ENCODE assay signal across 1 cellular context in genomic region chr1:11792106-11792505, GRCh38.
TF ChIP-seq lines count a peak whose summit lies in the region.

No MANE protein-coding gene starts in this region.

TF ChIP-seq in SK-N-SH treated with all-trans-retinoic acid at 6 μM for 48 hours, 23 proteins besides CTCF, POLR2A, EP300 and RAD21 (continued from another document):
- TF ChIP-seq TCF4 (CRISPR knock-in tag; IDR thresholded peaks at IDR 0.05; ENCODE audit: borderline replicate concordance) = no peak
- TF ChIP-seq POU6F1 (CRISPR knock-in tag; IDR thresholded peaks at IDR 0.05; ENCODE audit: borderline replicate concordance, low read depth) = no peak
